4 cellular contexts compared by ENCODE assay signal in genomic region chr15:90228960-90229359, GRCh38. TPM values are rescaled to one million over a fixed set of nuclear protein-coding genes. Genes with fewer than 3 reads are reported as not detected.
DNase-seq lines count a peak whose midpoint lies in the region; FAIRE-seq lines count a peak whose summit lies in the region.
"Had no signal": no experiment of that assay in that cellular context is flagged by ENCODE, and none has a peak within 500 bp of the region (broad histone marks: within the 10 kb centered on the region; RNA-seq: fewer than 3 reads in every experiment).

No MANE protein-coding gene starts in this region.

- H2BK120ac ChIP-seq in neuronal stem cell (ENCODE audit: low read depth, low read length), result no peak overlapping the region

- no peak overlapping the region for H4K8ac ChIP-seq in neuronal stem cell (ENCODE audit: low read depth, low read length)

- H2BK12ac ChIP-seq in neuronal stem cell (ENCODE audit: low read length), result no peak overlapping the region

- peaks cover 0 to 3% of the 10 kb centered on the region in 2 donors for H3K4me1 ChIP-seq in neuronal stem cell (ENCODE audit: control insufficient read depth in 2 of 2, insufficient read depth in 1 of 2, low read depth in 1 of 2, low read length in 2 of 2)

- no peak overlapping the region for H4K91ac ChIP-seq in neuronal stem cell (ENCODE audit: low read depth, low read length, poor library complexity)

- no peak for FAIRE-seq in urothelium cell line (lab: Jason Lieb, UNC)

- no peak overlapping the region for H3K9ac ChIP-seq in neuronal stem cell (ENCODE audit: low read depth, low read length, poor library complexity)

- no peak overlapping the region for H3K4me3 ChIP-seq in neuronal stem cell (ENCODE audit: low read length in 2 of 2)

- no peaks in the 10 kb centered on the region for H3K27me3 ChIP-seq in neuronal stem cell (ENCODE audit: control insufficient read depth in 3 of 3, insufficient read depth in 3 of 3, low read depth in 1 of 3, low read length in 3 of 3)

- no peak overlapping the region for H3K18ac ChIP-seq in neuronal stem cell (ENCODE audit: low read length)

- H2BK5ac ChIP-seq in neuronal stem cell (ENCODE audit: low read length), result no peak overlapping the region

- H3K4ac ChIP-seq in neuronal stem cell (ENCODE audit: low read length), result no peak overlapping the region

- H3K4me2 ChIP-seq in neuronal stem cell (ENCODE audit: insufficient read depth, low read length, poor library complexity, severe bottlenecking), result no peak overlapping the region

- H3K27ac ChIP-seq in neuronal stem cell (replicated peaks; ENCODE audit: low read length), result no peak overlapping the region

- peak overlapping the region; percentile 52 for H3K23ac ChIP-seq in neuronal stem cell (ENCODE audit: low read depth, low read length, poor library complexity)

- no peak overlapping the region for H2AFZ ChIP-seq in neuronal stem cell (ENCODE audit: low read length)

- H3K36me3 ChIP-seq in neuronal stem cell (replicated peaks in 1 of 2; ENCODE audit: control insufficient read depth in 2 of 2, insufficient read depth in 2 of 2, low read length in 2 of 2), result peaks cover 49 to 71% of the 10 kb centered on the region in 2 donors

- no peak overlapping the region for H3K14ac ChIP-seq in neuronal stem cell (ENCODE audit: low read length)

- no peaks in the 10 kb centered on the region for H3K9me3 ChIP-seq in neuronal stem cell (replicated peaks in 1 of 2; ENCODE audit: control insufficient read depth in 2 of 2, insufficient read depth in 1 of 2, low read depth in 1 of 2, low read length in 2 of 2)

- WGBS in neuronal stem cell (ENCODE audit: extremely low coverage in 2 of 2, insufficient read length in 2 of 2, insufficient replicate concordance in 1 of 2), 2 donors, result no CpG with 5 or more reads among the region's 15 CpGs

- DNase-seq in neuronal stem cell (ENCODE audit: low spot score) (no peak), urothelium cell line (ENCODE audit: low spot score) (no peak)
- DNase-seq: kidney glomerular epithelial cell; stimulated activated CD4-positive, alpha-beta T cell treated with anti-CD3 and anti-CD28 coated beads, Interleukin-4, amount 100 ng/mL, for 4 hours had no signal

- H3K79me1 ChIP-seq in neuronal stem cell (ENCODE audit: low read depth, low read length), result peaks cover 8% of the 10 kb centered on the region

- no peak overlapping the region for H2AK5ac ChIP-seq in neuronal stem cell (ENCODE audit: low read depth, low read length)

- H2BK15ac ChIP-seq in neuronal stem cell (ENCODE audit: low read length), result no peak overlapping the region

RNA-seq across cellular contexts. Expression of gene CIB1, which starts 4.8 kb away (rescaled TPM):
- polyA plus RNA-seq in neuronal stem cell (2013, experiment 1 of 2), result 18.7 TPM
- 18.6 TPM for polyA plus RNA-seq in neuronal stem cell (2013, experiment 2 of 2)

RNA-seq across cellular contexts. Expression of gene GDPGP1, which starts 5.0 kb away (rescaled TPM):
- 1.2 TPM for polyA plus RNA-seq in neuronal stem cell (2013, experiment 1 of 2)
- 1.6 TPM for polyA plus RNA-seq in neuronal stem cell (2013, experiment 2 of 2)

RNA-seq across cellular contexts. Expression of gene TTLL13, which starts 20.4 kb away (rescaled TPM):
- polyA plus RNA-seq in neuronal stem cell (2013, experiment 1 of 2), result 0.32 TPM
- 0.10 TPM for polyA plus RNA-seq in neuronal stem cell (2013, experiment 2 of 2)

RNA-seq across cellular contexts. Expression of gene SEMA4B, which starts 27.8 kb away (rescaled TPM):
- 15.2 TPM for polyA plus RNA-seq in neuronal stem cell (2013, experiment 1 of 2)
- 15.6 TPM for polyA plus RNA-seq in neuronal stem cell (2013, experiment 2 of 2)

RNA-seq across cellular contexts. Expression of gene NGRN, which starts 36.5 kb away (rescaled TPM):
- polyA plus RNA-seq in neuronal stem cell (2013, experiment 1 of 2), result 106 TPM
- polyA plus RNA-seq in neuronal stem cell (2013, experiment 2 of 2), result 104 TPM
